In the genomic region with DNA sequence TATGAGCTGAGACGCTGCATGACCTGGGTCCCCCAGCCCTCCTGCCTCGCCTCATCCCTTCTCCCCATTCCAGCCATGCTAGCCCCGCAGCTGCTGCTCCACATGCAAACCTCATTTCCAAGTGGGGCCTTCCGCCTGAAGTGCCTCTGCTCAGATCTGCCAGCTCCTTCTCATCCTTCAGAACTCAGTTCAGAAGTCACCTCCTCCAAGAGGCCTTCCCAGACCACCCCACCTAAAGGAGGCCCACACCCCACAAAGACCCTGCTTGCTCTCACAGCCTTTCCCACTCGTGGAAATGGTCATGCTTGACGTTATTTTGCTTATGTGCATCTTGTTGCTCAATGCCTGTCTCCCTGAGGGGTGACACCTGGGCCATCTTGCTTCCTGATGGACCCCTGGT, we compare ENCODE assay signal across 13 cellular contexts. TPM values are rescaled to one million over a fixed set of nuclear protein-coding genes. Genes with fewer than 3 reads are reported as not detected.
DNase-seq lines count a peak whose midpoint lies in the region; ATAC-seq and TF ChIP-seq lines count a peak whose summit lies in the region.
"Had no signal": no experiment of that assay in that cellular context is flagged by ENCODE, and none has a peak within 500 bp of the region (broad histone marks: within the 10 kb centered on the region; RNA-seq: fewer than 3 reads in every experiment).

No MANE protein-coding gene starts in this region.

- ATAC-seq in activated naive CD8-positive, alpha-beta T cell treated with anti-CD3 and anti-CD28 coated beads, Interleukin-2, amount 10 ng/mL, durations not matched to agents 7 days and 5 days (ENCODE audit: low read depth): no peak
- ATAC-seq in activated T-helper 17 cell treated with anti-CD3 and anti-CD28 coated beads, Interleukin-2, amount 50 U/mL, for 72 hours (replicated peaks): no peak
- ATAC-seq in GM19395 (IDR thresholded peaks at IDR 0.05; ENCODE audit: unreplicated experiment): no peak

- DNase-seq in activated naive CD8-positive, alpha-beta T cell treated with anti-CD3 and anti-CD28 coated beads, Interleukin-2, amount 10 ng/mL, durations not matched to agents 7 days and 5 days: no peak
- DNase-seq in activated naive CD8-positive, alpha-beta T cell treated with anti-CD3 and anti-CD28 coated beads for 36 hours: no peak
- DNase-seq in nephron progenitor cell (no peak), C1 segment of cervical spinal cord (lab: John Stamatoyannopoulos, UW) (no peak), NCI-H2227 treated with DMSO at 0.1 percent for 48 hours (lab: John Stamatoyannopoulos, UW) (no peak)
- DNase-seq: 8988T; CD8-positive, alpha-beta memory T cell; COR-L47; DMS 273 treated with DMSO at 0.1 percent for 48 hours; DMS53; HCEC 1CT had no signal

- POLR2A ChIA-PET in activated naive CD8-positive, alpha-beta T cell treated with anti-CD3 and anti-CD28 coated beads, Interleukin-2, amount 10 ng/mL, durations not matched to agents 7 days and 5 days (lab: Charles Lee): interaction anchor here (0.5 kb wide), 1 partner anchor 23 kb away, joined by 4 read pairs; no protein-coding TSS in a partner anchor

- no peak overlapping the region for H3K4me3 Mint-ChIP-seq in activated naive CD8-positive, alpha-beta T cell treated with anti-CD3 and anti-CD28 coated beads, Interleukin-2, amount 10 ng/mL, durations not matched to agents 7 days and 5 days
- no peak overlapping the region for H3K4me3 Mint-ChIP-seq in activated naive CD8-positive, alpha-beta T cell treated with anti-CD3 and anti-CD28 coated beads for 36 hours
- no peak overlapping the region for H3K4me3 Mint-ChIP-seq in activated T-helper 17 cell treated with anti-CD3 and anti-CD28 coated beads, Interleukin-2, amount 50 U/mL, for 72 hours
- no peak overlapping the region for H3K4me3 Mint-ChIP-seq in nephron progenitor cell
- H3K4me3 Mint-ChIP-seq: CD8-positive, alpha-beta memory T cell had no signal

- H3K27ac Mint-ChIP-seq in activated naive CD8-positive, alpha-beta T cell treated with anti-CD3 and anti-CD28 coated beads, Interleukin-2, amount 10 ng/mL, durations not matched to agents 7 days and 5 days: peak overlapping the region; percentile 49
- no peak overlapping the region for H3K27ac Mint-ChIP-seq in activated naive CD8-positive, alpha-beta T cell treated with anti-CD3 and anti-CD28 coated beads for 36 hours
- H3K27ac Mint-ChIP-seq in activated T-helper 17 cell treated with anti-CD3 and anti-CD28 coated beads, Interleukin-2, amount 50 U/mL, for 72 hours: peak overlapping the region; percentile 33
- H3K27ac Mint-ChIP-seq in nephron progenitor cell: peak overlapping the region; percentile 57

- no peak for TF ChIP-seq CTCF in nephron progenitor cell (IDR thresholded peaks at IDR 0.05)

- no peaks in the 10 kb centered on the region for H3K36me3 Mint-ChIP-seq in activated naive CD8-positive, alpha-beta T cell treated with anti-CD3 and anti-CD28 coated beads, Interleukin-2, amount 10 ng/mL, durations not matched to agents 7 days and 5 days
- H3K36me3 Mint-ChIP-seq in activated naive CD8-positive, alpha-beta T cell treated with anti-CD3 and anti-CD28 coated beads for 36 hours: no peaks in the 10 kb centered on the region
- H3K36me3 Mint-ChIP-seq in activated T-helper 17 cell treated with anti-CD3 and anti-CD28 coated beads, Interleukin-2, amount 50 U/mL, for 72 hours (ENCODE audit: low read depth): no peaks in the 10 kb centered on the region
- no peaks in the 10 kb centered on the region for H3K36me3 Mint-ChIP-seq in nephron progenitor cell (ENCODE audit: low read depth)
- H3K36me3 Mint-ChIP-seq: CD8-positive, alpha-beta memory T cell had no signal

- H3K4me1 Mint-ChIP-seq in activated naive CD8-positive, alpha-beta T cell treated with anti-CD3 and anti-CD28 coated beads, Interleukin-2, amount 10 ng/mL, durations not matched to agents 7 days and 5 days: peaks cover 4% of the 10 kb centered on the region
- peaks cover 3% of the 10 kb centered on the region for H3K4me1 Mint-ChIP-seq in activated naive CD8-positive, alpha-beta T cell treated with anti-CD3 and anti-CD28 coated beads for 36 hours
- no peaks in the 10 kb centered on the region for H3K4me1 Mint-ChIP-seq in activated T-helper 17 cell treated with anti-CD3 and anti-CD28 coated beads, Interleukin-2, amount 50 U/mL, for 72 hours
- H3K4me1 Mint-ChIP-seq in nephron progenitor cell: peaks cover 18% of the 10 kb centered on the region

- H3K9me3 Mint-ChIP-seq in activated naive CD8-positive, alpha-beta T cell treated with anti-CD3 and anti-CD28 coated beads, Interleukin-2, amount 10 ng/mL, durations not matched to agents 7 days and 5 days: no peaks in the 10 kb centered on the region
- H3K9me3 Mint-ChIP-seq in activated naive CD8-positive, alpha-beta T cell treated with anti-CD3 and anti-CD28 coated beads for 36 hours: no peaks in the 10 kb centered on the region
- no peaks in the 10 kb centered on the region for H3K9me3 Mint-ChIP-seq in activated T-helper 17 cell treated with anti-CD3 and anti-CD28 coated beads, Interleukin-2, amount 50 U/mL, for 72 hours
- peaks cover 3% of the 10 kb centered on the region for H3K9me3 Mint-ChIP-seq in nephron progenitor cell
- H3K9me3 Mint-ChIP-seq: CD8-positive, alpha-beta memory T cell had no signal

- no peaks in the 10 kb centered on the region for H3K27me3 Mint-ChIP-seq in activated naive CD8-positive, alpha-beta T cell treated with anti-CD3 and anti-CD28 coated beads, Interleukin-2, amount 10 ng/mL, durations not matched to agents 7 days and 5 days
- no peaks in the 10 kb centered on the region for H3K27me3 Mint-ChIP-seq in activated naive CD8-positive, alpha-beta T cell treated with anti-CD3 and anti-CD28 coated beads for 36 hours
- H3K27me3 Mint-ChIP-seq in activated T-helper 17 cell treated with anti-CD3 and anti-CD28 coated beads, Interleukin-2, amount 50 U/mL, for 72 hours: no peaks in the 10 kb centered on the region
- peaks cover 9% of the 10 kb centered on the region for H3K27me3 Mint-ChIP-seq in nephron progenitor cell (ENCODE audit: low read depth, poor library complexity)

RNA-seq across cellular contexts. Expression of a gene that starts 58.7 kb away (rescaled TPM):
- total RNA-seq in activated naive CD8-positive, alpha-beta T cell treated with anti-CD3 and anti-CD28 coated beads, Interleukin-2, amount 10 ng/mL, durations not matched to agents 7 days and 5 days: 10 to 100 TPM; 89.8 to 93.0 TPM
- 10 to 100 TPM; 50.1 to 56.1 TPM for total RNA-seq in activated naive CD8-positive, alpha-beta T cell treated with anti-CD3 and anti-CD28 coated beads for 36 hours
- total RNA-seq in activated T-helper 17 cell treated with anti-CD3 and anti-CD28 coated beads, Interleukin-2, amount 50 U/mL, for 72 hours: 10 to 100 TPM; 31.6 to 34.3 TPM
